21 cellular contexts compared by ENCODE assay signal in the genomic region with DNA sequence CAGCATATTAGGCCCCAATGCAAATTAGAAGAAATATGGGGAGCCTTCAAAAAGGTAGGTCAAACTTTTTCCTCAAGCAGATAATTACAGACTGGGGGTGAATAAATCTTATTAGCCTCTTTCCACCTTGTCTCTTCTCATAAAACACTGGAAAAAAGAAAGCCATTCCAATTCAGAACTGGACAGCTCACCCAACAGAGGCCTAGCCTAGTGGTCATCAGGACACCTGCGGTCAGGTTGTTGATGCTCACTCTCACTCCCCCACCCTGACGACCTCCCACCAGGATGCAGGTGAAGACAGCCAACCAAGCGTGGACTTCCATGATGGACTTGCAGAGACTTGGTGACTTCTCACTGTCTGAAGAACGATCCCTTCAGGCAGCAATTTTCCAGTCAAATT.
"Had no signal": no experiment of that assay in that cellular context is flagged by ENCODE, and none has a peak within 500 bp of the region (broad histone marks: within the 10 kb centered on the region; RNA-seq: fewer than 3 reads in every experiment).

No MANE protein-coding gene starts in this region.

- H3K27ac ChIP-seq: cardiac muscle cell, hepatocyte, pancreas, psoas muscle, upper lobe of right lung had no signal

- H3K36me3 ChIP-seq: cardiac muscle cell, pancreas, upper lobe of right lung had no signal

- H3K9me3 ChIP-seq: pancreas, psoas muscle, upper lobe of right lung had no signal

- H3K27ac Mint-ChIP-seq: activated CD4-positive, alpha-beta memory T cell treated with anti-CD3 and anti-CD28 coated beads, Interleukin-2, amount 10 ng/mL, durations not matched to agents 7 days and 5 days; activated CD4-positive, alpha-beta T cell treated with anti-CD3 and anti-CD28 coated beads, Interleukin-2, amount 10 ng/mL, durations not matched to agents 24 days and 14 days; activated naive CD4-positive, alpha-beta T cell treated with anti-CD3 and anti-CD28 coated beads for 36 hours; activated naive CD8-positive, alpha-beta T cell treated with anti-CD3 and anti-CD28 coated beads, Interleukin-2, amount 10 ng/mL, durations not matched to agents 7 days and 5 days; activated T-cell treated with anti-CD3 and anti-CD28 coated beads, Interleukin-2, amount 50 U/mL, for 72 hours; dendritic cell treated with granulocyte-macrophage colony-stimulating factor and Interleukin-4, amounts not matched to agents 40 ng/mL and 50 ng/mL, for 4 days; memory B cell; nephron; T-helper 17 cell had no signal

- DNase-seq: activated CD4-positive, alpha-beta memory T cell treated with anti-CD3 and anti-CD28 coated beads, Interleukin-2, amount 10 ng/mL, durations not matched to agents 7 days and 5 days; activated CD4-positive, alpha-beta T cell treated with anti-CD3 and anti-CD28 coated beads, Interleukin-2, amount 10 ng/mL, durations not matched to agents 24 days and 14 days; activated effector memory CD4-positive, alpha-beta T cell treated with Interleukin-2 at 50 U/mL for 16 hours; activated naive CD4-positive, alpha-beta T cell treated with anti-CD3 and anti-CD28 coated beads for 36 hours; activated naive CD8-positive, alpha-beta T cell treated with anti-CD3 and anti-CD28 coated beads, Interleukin-2, amount 10 ng/mL, durations not matched to agents 7 days and 5 days; activated T-cell treated with anti-CD3 and anti-CD28 coated beads, Interleukin-2, amount 50 U/mL, for 72 hours; amniotic stem cell; effector CD4-positive, alpha-beta T cell; foreskin melanocyte; pancreas; psoas muscle; right cardiac atrium; stimulated activated CD4-positive, alpha-beta T cell treated with anti-CD3 and anti-CD28 coated beads, Interleukin-4, amount 100 ng/mL, for 4 hours; stimulated activated naive CD8-positive, alpha-beta T cell treated with anti-CD3 and anti-CD28 coated beads, Interleukin-15, Interleukin-2, amounts not matched to agents 100 U/mL and 50 U/mL, for 24 hours; T-helper 17 cell; upper lobe of right lung had no signal

- H3K4me3 ChIP-seq: cardiac muscle cell, hepatocyte, pancreas, psoas muscle, upper lobe of right lung had no signal

- H3K27me3 Mint-ChIP-seq: activated CD4-positive, alpha-beta T cell treated with anti-CD3 and anti-CD28 coated beads, Interleukin-2, amount 10 ng/mL, durations not matched to agents 24 days and 14 days; dendritic cell treated with granulocyte-macrophage colony-stimulating factor and Interleukin-4, amounts not matched to agents 40 ng/mL and 50 ng/mL, for 4 days; memory B cell had no signal

- H3K27me3 ChIP-seq: hepatocyte, pancreas, upper lobe of right lung had no signal

- H3K9me3 Mint-ChIP-seq: activated CD4-positive, alpha-beta memory T cell treated with anti-CD3 and anti-CD28 coated beads, Interleukin-2, amount 10 ng/mL, durations not matched to agents 7 days and 5 days; activated CD4-positive, alpha-beta T cell treated with anti-CD3 and anti-CD28 coated beads, Interleukin-2, amount 10 ng/mL, durations not matched to agents 24 days and 14 days; activated naive CD4-positive, alpha-beta T cell treated with anti-CD3 and anti-CD28 coated beads for 36 hours; activated naive CD8-positive, alpha-beta T cell treated with anti-CD3 and anti-CD28 coated beads, Interleukin-2, amount 10 ng/mL, durations not matched to agents 7 days and 5 days; activated T-cell treated with anti-CD3 and anti-CD28 coated beads, Interleukin-2, amount 50 U/mL, for 72 hours; dendritic cell treated with granulocyte-macrophage colony-stimulating factor and Interleukin-4, amounts not matched to agents 40 ng/mL and 50 ng/mL, for 4 days; memory B cell; nephron had no signal

- H3K4me1 ChIP-seq: pancreas, psoas muscle, upper lobe of right lung had no signal

- FAIRE-seq: pancreas had no signal

- H3K36me3 Mint-ChIP-seq: activated naive CD8-positive, alpha-beta T cell treated with anti-CD3 and anti-CD28 coated beads, Interleukin-2, amount 10 ng/mL, durations not matched to agents 7 days and 5 days; memory B cell had no signal

- H3K4me1 Mint-ChIP-seq: activated CD4-positive, alpha-beta memory T cell treated with anti-CD3 and anti-CD28 coated beads, Interleukin-2, amount 10 ng/mL, durations not matched to agents 7 days and 5 days; activated CD4-positive, alpha-beta T cell treated with anti-CD3 and anti-CD28 coated beads, Interleukin-2, amount 10 ng/mL, durations not matched to agents 24 days and 14 days; activated naive CD8-positive, alpha-beta T cell treated with anti-CD3 and anti-CD28 coated beads, Interleukin-2, amount 10 ng/mL, durations not matched to agents 7 days and 5 days; memory B cell; nephron; T-helper 17 cell had no signal

- H3K4me3 Mint-ChIP-seq: activated CD4-positive, alpha-beta memory T cell treated with anti-CD3 and anti-CD28 coated beads, Interleukin-2, amount 10 ng/mL, durations not matched to agents 7 days and 5 days; activated CD4-positive, alpha-beta T cell treated with anti-CD3 and anti-CD28 coated beads, Interleukin-2, amount 10 ng/mL, durations not matched to agents 24 days and 14 days; activated naive CD4-positive, alpha-beta T cell treated with anti-CD3 and anti-CD28 coated beads for 36 hours; activated naive CD8-positive, alpha-beta T cell treated with anti-CD3 and anti-CD28 coated beads, Interleukin-2, amount 10 ng/mL, durations not matched to agents 7 days and 5 days; activated T-cell treated with anti-CD3 and anti-CD28 coated beads, Interleukin-2, amount 50 U/mL, for 72 hours; dendritic cell treated with granulocyte-macrophage colony-stimulating factor and Interleukin-4, amounts not matched to agents 40 ng/mL and 50 ng/mL, for 4 days; memory B cell; nephron; T-helper 17 cell had no signal
